In genomic region chr2:45965841-45966498, GRCh38 we compare ENCODE assay signal across 17 cellular contexts.
"Had no signal": no experiment of that assay in that cellular context is flagged by ENCODE, and none has a peak within 500 bp of the region (broad histone marks: within the 10 kb centered on the region; RNA-seq: fewer than 3 reads in every experiment).

No MANE protein-coding gene starts in this region.

- H3K27ac Mint-ChIP-seq: natural killer cell, T-cell had no signal

- H3K9me3 ChIP-seq: gastrocnemius medialis, heart right ventricle, mucosa of descending colon had no signal

- H3K4me3 ChIP-seq: gastrocnemius medialis, heart right ventricle, mucosa of descending colon had no signal

- H3K36me3 Mint-ChIP-seq: natural killer cell had no signal

- ATAC-seq: gastrocnemius medialis; heart right ventricle; mucosa of descending colon; natural killer cell; right cardiac atrium; stimulated activated naive CD8-positive, alpha-beta T cell treated with anti-CD3 and anti-CD28 coated beads, Interleukin-15, Interleukin-2, amounts not matched to agents 100 U/mL and 50 U/mL, for 24 hours; T-cell had no signal

- H3K9me3 Mint-ChIP-seq: natural killer cell, T-cell had no signal

- H3K4me3 Mint-ChIP-seq: natural killer cell, T-cell had no signal

- H3K27ac ChIP-seq: gastrocnemius medialis had no signal

- FAIRE-seq: astrocyte, bronchial epithelial cell, small intestine had no signal

- H3K36me3 ChIP-seq: gastrocnemius medialis, heart right ventricle had no signal

- DNase-seq: activated CD4-positive, CD25-positive, alpha-beta regulatory T cell treated with anti-CD3 and anti-CD28 coated beads, Interleukin-2, amount 50 U/mL, for 72 hours; activated naive CD4-positive, alpha-beta T cell treated with anti-CD3 and anti-CD28 coated beads, Interleukin-2, amount 50 U/mL, for 16 hours; erythroblast; gastrocnemius medialis; heart right ventricle; mucosa of descending colon; natural killer cell; right cardiac atrium; stimulated activated CD4-positive, alpha-beta T cell treated with anti-CD3 and anti-CD28 coated beads, Interleukin-4, amount 100 ng/mL, for 4 hours; stimulated activated CD8-positive, alpha-beta memory T cell treated with anti-CD3 and anti-CD28 coated beads, Interleukin-4, amount 100 ng/mL, for 48 hours; stimulated activated naive CD8-positive, alpha-beta T cell treated with anti-CD3 and anti-CD28 coated beads, Interleukin-15, Interleukin-2, amounts not matched to agents 100 U/mL and 50 U/mL, for 24 hours; T-cell; T-helper 9 cell; trophoblast cell had no signal

- H3K27me3 Mint-ChIP-seq: T-cell had no signal

- H3K27me3 ChIP-seq: gastrocnemius medialis, heart right ventricle had no signal
